In genomic region chr2:80499095-80499494, GRCh38 we compare ENCODE assay signal across 8 cellular contexts.
DNase-seq lines count a peak whose midpoint lies in the region; ATAC-seq and TF ChIP-seq lines count a peak whose summit lies in the region.

No MANE protein-coding gene starts in this region.

- no TSS peak for BruUV-seq in OCI-LY7 (replicated peaks; lab: Mats Ljungman, UMichigan)

- H3K79me2 ChIP-seq in OCI-LY7 (ENCODE audit: insufficient read depth, low read depth, low read length): no peaks in the 10 kb centered on the region

- peak; percentile 65 for TF ChIP-seq CTCF in OCI-LY7 (conservative IDR thresholded peaks at IDR 0.05; ENCODE audit: low read length)

- H3K9me2 ChIP-seq in OCI-LY7 (ENCODE audit: insufficient read depth, low read length): no peaks in the 10 kb centered on the region

- H3K4me3 ChIP-seq in OCI-LY7 (ENCODE audit: low read depth, low read length, poor library complexity, severe bottlenecking): no peak overlapping the region

- no peak overlapping the region for H3K4me2 ChIP-seq in OCI-LY7 (ENCODE audit: low read length)

- H2AFZ ChIP-seq in OCI-LY7 (ENCODE audit: low read length): no peak overlapping the region

- no peaks in the 10 kb centered on the region for H3K4me1 ChIP-seq in OCI-LY7 (ENCODE audit: insufficient read depth, low read length, poor library complexity, severe bottlenecking)

- H4K20me1 ChIP-seq in OCI-LY7 (ENCODE audit: insufficient read depth, low read length): no peaks in the 10 kb centered on the region

- CTCF ChIA-PET in OCI-LY7 (lab: Charles Lee; ENCODE audit: unreplicated experiment): no interaction called here

- no peaks in the 10 kb centered on the region for H3K9me3 ChIP-seq in OCI-LY7 (ENCODE audit: low read length)

- intact Hi-C loops in OCI-LY7 (cut with micrococcal nuclease; ENCODE audit: unreplicated experiment): loop anchor here (10.0 kb wide), 1 partner anchor 174 kb away; no protein-coding TSS in a partner anchor

- POLR2A ChIA-PET in OCI-LY7 (lab: Charles Lee): interaction anchor here (0.8 to 1.1 kb wide), 2 partner anchors 21 to 363 kb away, joined by 3 read pairs; no protein-coding TSS in a partner anchor

- DNase-seq in NCI-H1417 (lab: John Stamatoyannopoulos, UW): peak in 2 of 3 experiments; percentile 18 to 35
- no peak for DNase-seq in NCI-H1417 treated with DMSO at 0.1 percent for 48 hours (lab: John Stamatoyannopoulos, UW)
- DNase-seq in OCI-LY7 (ENCODE audit: low spot score): peak; percentile 13
- peak; percentile 32 for DNase-seq in fibroblast of the conjunctiva (ENCODE audit: low read depth)
- peak; percentile 64 for DNase-seq in renal cortical epithelial cell (ENCODE audit: low read depth)
- DNase-seq in activated CD4-positive, alpha-beta T cell treated with anti-CD3 and anti-CD28 coated beads for 1 hour: no peak

- ATAC-seq in GM18517 (IDR thresholded peaks at IDR 0.05; ENCODE audit: unreplicated experiment) (no peak), GM18909 (IDR thresholded peaks at IDR 0.05; ENCODE audit: poor library complexity, unreplicated experiment) (no peak)

- no peak overlapping the region for H3K27ac ChIP-seq in OCI-LY7 (ENCODE audit: low read depth, low read length, poor library complexity, severe bottlenecking)

- no peaks in the 10 kb centered on the region for H3K36me3 ChIP-seq in OCI-LY7 (ENCODE audit: insufficient read depth, low read length)

Comparison
In these comparisons a context has a peak if more than half of its experiments do, and no peak if none do; other contexts are left out.
1. DNase-seq: peak in NCI-H1417 (2 of 3), OCI-LY7 (single experiment), fibroblast of the conjunctiva (single experiment) and renal cortical epithelial cell (single experiment); none in NCI-H1417 treated with DMSO at 0.1 percent for 48 hours (single experiment) and activated CD4-positive, alpha-beta T cell treated with anti-CD3 and anti-CD28 coated beads for 1 hour (single experiment).